In genomic region chr11:118714816-118715215, GRCh38 we compare ENCODE assay signal across 24 cellular contexts. TPM values are rescaled to one million over a fixed set of nuclear protein-coding genes. Genes with fewer than 3 reads are reported as not detected.
DNase-seq lines count a peak whose midpoint lies in the region; ATAC-seq and TF ChIP-seq lines count a peak whose summit lies in the region.
"Had no signal": no experiment of that assay in that cellular context is flagged by ENCODE, and none has a peak within 500 bp of the region (broad histone marks: within the 10 kb centered on the region; RNA-seq: fewer than 3 reads in every experiment).

No MANE protein-coding gene starts in this region.

- intact Hi-C loops in aorta (cut with DNase I), result no loop called here

- H3K36me3 Mint-ChIP-seq in type B pancreatic cell, result no peaks in the 10 kb centered on the region
- H3K36me3 Mint-ChIP-seq: CD8-positive, alpha-beta memory T cell had no signal

- peak overlapping the region; percentile 95 for H3K27ac ChIP-seq in SK-N-MC
- no peak overlapping the region for H3K27ac ChIP-seq in aorta (ENCODE audit: low read depth in 1 of 2, low read length in 2 of 2)
- H3K27ac ChIP-seq: dorsolateral prefrontal cortex, neutrophil had no signal

- no peaks in the 10 kb centered on the region for H3K27me3 ChIP-seq in iPS-15b (ENCODE audit: control insufficient read depth, insufficient read depth, low read length)
- H3K27me3 ChIP-seq in aorta (ENCODE audit: control insufficient read depth in 1 of 2, insufficient read depth in 2 of 2, low read length in 1 of 2), result no peaks in the 10 kb centered on the region
- H3K27me3 ChIP-seq: dorsolateral prefrontal cortex, heart left ventricle had no signal

- H3K9me3 ChIP-seq in SK-N-MC (ENCODE audit: low read depth, low read length) (no peaks in the 10 kb centered on the region), iPS-15b (ENCODE audit: control insufficient read depth, insufficient read depth, low read length) (no peaks in the 10 kb centered on the region), aorta (ENCODE audit: control insufficient read depth, low read length) (no peaks in the 10 kb centered on the region)
- H3K9me3 ChIP-seq: heart left ventricle, neutrophil had no signal

- H3K36me3 ChIP-seq in SK-N-MC (ENCODE audit: insufficient read depth, low read length), result no peaks in the 10 kb centered on the region
- H3K36me3 ChIP-seq in iPS-15b (ENCODE audit: control insufficient read depth, insufficient read depth, low read length), result no peaks in the 10 kb centered on the region
- H3K36me3 ChIP-seq in aorta (ENCODE audit: control insufficient read depth in 1 of 2, insufficient read depth in 2 of 2, low read length in 1 of 2), result no peaks in the 10 kb centered on the region
- H3K36me3 ChIP-seq: heart left ventricle, neutrophil had no signal

- DNase-seq in HEK293T (ENCODE audit: extremely low spot score), result no peak
- DNase-seq in SK-N-MC (ENCODE audit: low read depth, low spot score), result no peak
- DNase-seq in type B pancreatic cell (ENCODE audit: extremely low spot score, unreplicated experiment), result no peak
- DNase-seq in aorta, result no peak
- no peak for DNase-seq in AG08395 (ENCODE audit: low spot score)
- no peak for DNase-seq in NCI-H510A (lab: John Stamatoyannopoulos, UW)
- DNase-seq: activated CD8-positive, alpha-beta memory T cell treated with anti-CD3 and anti-CD28 coated beads for 24 hours; activated naive CD4-positive, alpha-beta T cell treated with anti-CD3 and anti-CD28 coated beads for 36 hours; activated T-cell treated with anti-CD3 and anti-CD28 coated beads, Interleukin-2, amount 50 U/mL, for 48 hours; anterior cingulate cortex; CD8-positive, alpha-beta memory T cell; DMS79; dorsolateral prefrontal cortex; heart left ventricle; NCI-H1417; NCI-H524; substantia nigra; T1000 had no signal

- no peak for ATAC-seq in aorta (ENCODE audit: low FRiP score)
- ATAC-seq: activated CD4-positive, CD25-positive, alpha-beta regulatory T cell treated with anti-CD3 and anti-CD28 coated beads, Interleukin-2, amount 50 U/mL, for 24 hours had no signal

- no peak for TF ChIP-seq CTCF in type B pancreatic cell (conservative IDR thresholded peaks at IDR 0.05)

- peak overlapping the region; percentile 83 for H3K27ac Mint-ChIP-seq in type B pancreatic cell
- H3K27ac Mint-ChIP-seq: activated naive CD4-positive, alpha-beta T cell treated with anti-CD3 and anti-CD28 coated beads for 36 hours had no signal

- peaks cover 11% of the 10 kb centered on the region for H3K4me1 ChIP-seq in iPS-15b (ENCODE audit: control insufficient read depth, insufficient read depth, low read length)
- H3K4me1 ChIP-seq in aorta (ENCODE audit: control insufficient read depth in 1 of 2, insufficient read depth in 2 of 2, low read length in 2 of 2), result no peaks in the 10 kb centered on the region

- H3K27me3 Mint-ChIP-seq in type B pancreatic cell, result peaks cover 22% of the 10 kb centered on the region
- H3K27me3 Mint-ChIP-seq: CD8-positive, alpha-beta memory T cell; central memory CD8-positive, alpha-beta T cell had no signal

- no peak overlapping the region for H3K9ac ChIP-seq in SK-N-MC (ENCODE audit: insufficient read length)
- H3K9ac ChIP-seq in iPS-15b (ENCODE audit: low read depth, low read length), result peak overlapping the region; percentile 50

- CTCF ChIA-PET in HEK293T (lab: Yijun Ruan, JAX), result no interaction called here

- peaks cover 19% of the 10 kb centered on the region for H3K4me1 Mint-ChIP-seq in type B pancreatic cell (ENCODE audit: unreplicated experiment)
- H3K4me1 Mint-ChIP-seq: central memory CD8-positive, alpha-beta T cell had no signal

- POLR2A ChIA-PET in HEK293T (lab: Yijun Ruan, JAX), result interaction anchor here (1.3 kb wide), 1 partner anchor 78 kb away, joined by 4 read pairs; no protein-coding TSS in a partner anchor

- no peaks in the 10 kb centered on the region for H3K9me3 Mint-ChIP-seq in type B pancreatic cell
- H3K9me3 Mint-ChIP-seq: activated naive CD4-positive, alpha-beta T cell treated with anti-CD3 and anti-CD28 coated beads for 36 hours; CD8-positive, alpha-beta memory T cell; central memory CD8-positive, alpha-beta T cell had no signal

- H3K4me3 ChIP-seq in SK-N-MC, result no peak overlapping the region
- no peak overlapping the region for H3K4me3 ChIP-seq in iPS-15b (ENCODE audit: low read depth, low read length)
- no peak overlapping the region for H3K4me3 ChIP-seq in aorta (ENCODE audit: low read length in 2 of 2)
- H3K4me3 ChIP-seq: dorsolateral prefrontal cortex, heart left ventricle had no signal

- H3K4me3 Mint-ChIP-seq in type B pancreatic cell, result peak overlapping the region; percentile 62
- H3K4me3 Mint-ChIP-seq: activated naive CD4-positive, alpha-beta T cell treated with anti-CD3 and anti-CD28 coated beads for 36 hours; CD8-positive, alpha-beta memory T cell; central memory CD8-positive, alpha-beta T cell had no signal

TF ChIP-seq in HEK293T, 16 proteins besides CTCF, POLR2A, EP300 and RAD21:
- TF ChIP-seq ZNF384 (IDR thresholded peaks at IDR 0.05) (0 out of 2 replicates have a peak, but pooled peaks have one; percentile 35), HDGF (IDR thresholded peaks at IDR 0.05; ENCODE audit: borderline replicate concordance) (no peak)

RNA-seq across cellular contexts. Expression of gene TREH, which starts 35.4 kb away (rescaled TPM):
- total RNA-seq in type B pancreatic cell (ENCODE audit: low replicate concordance) (0.33 and 0.41 TPM in 2 replicates), aorta (not detected)
- polyA plus RNA-seq in aorta, result 1 to 10 TPM; 2.5 to 7.2 TPM
- total RNA-seq: activated naive CD4-positive, alpha-beta T cell treated with anti-CD3 and anti-CD28 coated beads for 36 hours; CD8-positive, alpha-beta memory T cell; dorsolateral prefrontal cortex; heart left ventricle; M059J; pulmonary artery endothelial cell had no signal
- polyA plus RNA-seq: CD8-positive, alpha-beta memory T cell had no signal
